1 cellular context compared by ENCODE assay signal in the genomic region with DNA sequence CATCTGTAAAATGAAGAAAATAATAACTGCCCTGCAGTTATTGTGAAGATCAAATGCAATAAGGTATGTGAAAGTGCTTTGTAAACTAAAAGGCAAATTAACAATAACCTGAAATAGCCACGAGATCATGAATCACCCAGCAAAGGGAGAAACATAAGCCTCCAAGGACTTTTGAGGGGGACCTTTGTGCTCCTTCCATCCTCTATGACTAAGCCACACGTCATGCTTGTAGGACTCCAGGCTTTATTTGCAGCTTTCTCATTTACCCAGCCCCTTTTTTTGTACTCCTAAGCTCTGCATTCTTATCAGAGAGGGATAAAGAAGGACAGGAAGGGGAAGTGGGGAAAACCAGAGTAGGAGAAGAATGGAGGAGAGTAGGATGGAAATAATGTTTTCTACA.
TF ChIP-seq lines count a peak whose summit lies in the region.

No MANE protein-coding gene starts in this region.

TF ChIP-seq in IMR-90, 13 proteins besides CTCF, POLR2A, EP300 and RAD21:
- TF ChIP-seq NFE2L2 (IDR thresholded peaks at IDR 0.05; ENCODE audit: low read depth, low read length) (no peak), FOS (IDR thresholded peaks at IDR 0.05; ENCODE audit: low read depth, low read length) (0 out of 2 replicates have a peak, but pooled peaks have one; percentile 21), CEBPB (IDR thresholded peaks at IDR 0.05; ENCODE audit: low read depth, low read length) (no peak), USF2 (IDR thresholded peaks at IDR 0.05; ENCODE audit: low read depth, low read length) (no peak)
